In genomic region chr13:27302643-27303262, GRCh38 we compare ENCODE assay signal across 18 cellular contexts.
"Had no signal": no experiment of that assay in that cellular context is flagged by ENCODE, and none has a peak within 500 bp of the region (broad histone marks: within the 10 kb centered on the region; RNA-seq: fewer than 3 reads in every experiment).

No MANE protein-coding gene starts in this region.

- H3K4me1 ChIP-seq: esophagus muscularis mucosa, upper lobe of left lung had no signal

- H3K27ac ChIP-seq: brain microvascular endothelial cell, coronary artery, esophagus muscularis mucosa, hepatocyte, left ventricle myocardium inferior, upper lobe of left lung, VCaP had no signal

- H3K4me3 ChIP-seq: coronary artery, esophagus muscularis mucosa, hepatocyte, left ventricle myocardium inferior, mucosa of descending colon, upper lobe of left lung had no signal

- H3K27ac Mint-ChIP-seq: activated CD4-positive, alpha-beta memory T cell treated with anti-CD3 and anti-CD28 coated beads, Interleukin-2, amount 10 ng/mL, durations not matched to agents 7 days and 5 days; activated naive CD4-positive, alpha-beta T cell treated with anti-CD3 and anti-CD28 coated beads, Interleukin-2, amount 50 U/mL, for 72 hours; natural killer cell had no signal

- H3K36me3 ChIP-seq: brain microvascular endothelial cell, esophagus muscularis mucosa, left ventricle myocardium inferior, upper lobe of left lung had no signal

- H3K36me3 Mint-ChIP-seq: activated naive CD4-positive, alpha-beta T cell treated with anti-CD3 and anti-CD28 coated beads, Interleukin-2, amount 50 U/mL, for 72 hours; natural killer cell had no signal

- H3K9me3 Mint-ChIP-seq: activated CD4-positive, alpha-beta memory T cell treated with anti-CD3 and anti-CD28 coated beads, Interleukin-2, amount 10 ng/mL, durations not matched to agents 7 days and 5 days; activated naive CD4-positive, alpha-beta T cell treated with anti-CD3 and anti-CD28 coated beads, Interleukin-2, amount 50 U/mL, for 72 hours; central memory CD8-positive, alpha-beta T cell; natural killer cell had no signal

- H3K9me3 ChIP-seq: esophagus muscularis mucosa, left ventricle myocardium inferior, mucosa of descending colon, upper lobe of left lung had no signal

- DNase-seq: activated CD4-positive, alpha-beta memory T cell treated with anti-CD3 and anti-CD28 coated beads, Interleukin-2, amount 10 ng/mL, durations not matched to agents 7 days and 5 days; activated CD4-positive, alpha-beta T cell treated with anti-CD3 and anti-CD28 coated beads for 1 hour; activated CD8-positive, alpha-beta memory T cell treated with anti-CD3 and anti-CD28 coated beads, Interleukin-2, amount 50 U/mL, for 4 hours; anterior cingulate cortex; brain microvascular endothelial cell; left ventricle myocardium inferior; mucosa of descending colon; natural killer cell; nucleus accumbens; stimulated activated CD4-positive, alpha-beta T cell treated with anti-CD3 and anti-CD28 coated beads, Interleukin-15, amount 100 ng/mL, for 24 hours; stimulated activated CD4-positive, alpha-beta T cell treated with anti-CD3 and anti-CD28 coated beads, Interleukin-4, amount 100 ng/mL, for 1 hour; upper lobe of left lung had no signal

- H3K27me3 ChIP-seq: brain microvascular endothelial cell, esophagus muscularis mucosa, hepatocyte, upper lobe of left lung had no signal

- H3K4me1 Mint-ChIP-seq: central memory CD8-positive, alpha-beta T cell; natural killer cell had no signal

- H3K4me3 Mint-ChIP-seq: activated CD4-positive, alpha-beta memory T cell treated with anti-CD3 and anti-CD28 coated beads, Interleukin-2, amount 10 ng/mL, durations not matched to agents 7 days and 5 days; central memory CD8-positive, alpha-beta T cell; natural killer cell had no signal

- H3K4me2 ChIP-seq: hepatocyte had no signal

- H3K79me2 ChIP-seq: hepatocyte had no signal
